ENCODE assay signal across 12 cellular contexts in the genomic region with DNA sequence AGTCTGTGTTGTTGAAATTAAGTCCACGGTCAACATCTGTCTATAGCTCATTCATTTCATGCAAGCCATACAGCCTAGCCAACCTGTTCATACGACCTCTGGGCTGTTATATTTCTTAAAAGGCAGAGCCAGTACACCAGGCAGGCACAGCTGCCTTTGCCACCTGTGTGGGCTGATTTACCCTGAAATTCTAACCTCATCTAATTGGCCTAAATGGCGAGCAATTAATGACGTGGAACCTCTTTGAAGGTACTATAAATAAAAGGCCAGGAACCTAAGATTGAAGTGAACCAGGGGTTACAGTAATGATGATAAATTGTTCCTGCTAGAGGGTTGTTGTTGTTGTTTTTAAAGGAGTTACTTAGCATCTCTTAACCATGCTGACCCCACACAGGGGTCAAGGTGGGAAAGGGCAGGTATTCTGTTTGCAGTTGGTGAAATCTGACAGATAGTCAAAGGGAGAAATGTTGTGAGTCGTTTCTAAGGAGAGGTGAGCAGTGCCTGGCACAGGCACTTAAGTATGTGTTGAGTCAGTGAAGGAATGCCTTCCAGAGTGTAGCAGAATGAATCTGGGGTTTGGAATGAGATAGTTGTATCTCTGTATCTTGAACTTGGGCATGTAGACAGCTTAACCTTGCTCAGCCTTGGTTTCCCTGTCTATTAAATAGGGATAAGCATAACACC.
DNase-seq lines count a peak whose midpoint lies in the region; ATAC-seq, FAIRE-seq and TF ChIP-seq lines count a peak whose summit lies in the region.
"Had no signal": no experiment of that assay in that cellular context is flagged by ENCODE, and none has a peak within 500 bp of the region (broad histone marks: within the 10 kb centered on the region; RNA-seq: fewer than 3 reads in every experiment).

No MANE protein-coding gene starts in this region.

- H3K27me3 ChIP-seq in RWPE2 (ENCODE audit: insufficient read depth, poor library complexity, severe bottlenecking) (no peaks in the 10 kb centered on the region), kidney epithelial cell (ENCODE audit: control insufficient read depth, insufficient read depth, low read length) (peaks cover 2% of the 10 kb centered on the region), small intestine (ENCODE audit: control insufficient read depth in 2 of 2, insufficient read depth in 2 of 2, low read length in 2 of 2) (peaks cover 0 to 1% of the 10 kb centered on the region in 2 donors)

- TF ChIP-seq CTCF in AG10803 (conservative IDR thresholded peaks at IDR 0.05; ENCODE audit: low read length): no peak
- TF ChIP-seq CTCF in RWPE2 (IDR thresholded peaks at IDR 0.05; ENCODE audit: poor library complexity, severe bottlenecking): no peak
- TF ChIP-seq CTCF in kidney epithelial cell (IDR thresholded peaks at IDR 0.05; ENCODE audit: insufficient read depth, low read length, poor library complexity, severe bottlenecking): no peak

- H3K9me3 ChIP-seq in RWPE2 (ENCODE audit: severe bottlenecking): no peaks in the 10 kb centered on the region
- no peaks in the 10 kb centered on the region for H3K9me3 ChIP-seq in small intestine (ENCODE audit: control insufficient read depth, low read depth)

- ATAC-seq in RWPE2 (ENCODE audit: low read depth) (peak; percentile 78), HG03025 (IDR thresholded peaks at IDR 0.05; ENCODE audit: low FRiP score, unreplicated experiment) (no peak)
- ATAC-seq: effector memory CD8-positive, alpha-beta T cell; T-helper 17 cell had no signal

- no peak overlapping the region for H3K4me3 ChIP-seq in AG10803 (ENCODE audit: low read length)
- no peak overlapping the region for H3K4me3 ChIP-seq in RWPE2 (ENCODE audit: severe bottlenecking)
- no peak overlapping the region for H3K4me3 ChIP-seq in kidney epithelial cell (ENCODE audit: low read depth, low read length)
- no peak overlapping the region for H3K4me3 ChIP-seq in small intestine (ENCODE audit: low read depth in 1 of 2, low read length in 2 of 2)

- no peak for FAIRE-seq in small intestine (lab: Jason Lieb, UNC)

- H3K36me3 ChIP-seq in RWPE2 (ENCODE audit: low read depth) (no peaks in the 10 kb centered on the region), kidney epithelial cell (ENCODE audit: control insufficient read depth, insufficient read depth, low read length) (no peaks in the 10 kb centered on the region), small intestine (ENCODE audit: control insufficient read depth in 2 of 2, insufficient read depth in 2 of 2, low read length in 2 of 2) (no peaks in the 10 kb centered on the region)

- H3K27ac ChIP-seq in RWPE2 (ENCODE audit: poor library complexity, severe bottlenecking) (no peak overlapping the region), small intestine (ENCODE audit: low read depth in 1 of 2, low read length in 1 of 2) (no peak overlapping the region)
- H3K27ac ChIP-seq: C4-2B had no signal

- no peaks in the 10 kb centered on the region for H3K4me1 ChIP-seq in RWPE2 (ENCODE audit: insufficient read depth, poor library complexity, severe bottlenecking)
- H3K4me1 ChIP-seq in small intestine (ENCODE audit: control insufficient read depth in 2 of 2, insufficient read depth in 1 of 2, low read depth in 1 of 2, low read length in 1 of 2): no peaks in the 10 kb centered on the region

- DNase-seq in AG10803 (ENCODE audit: low read depth): peak; percentile 78
- peak; percentile 16 for DNase-seq in M059J (ENCODE audit: low read depth)
- DNase-seq in RWPE2 (ENCODE audit: low spot score): no peak
- DNase-seq in kidney epithelial cell (ENCODE audit: low read depth): peak; percentile 7
- no peak for DNase-seq in small intestine
- DNase-seq in cerebellar nuclear complex (lab: John Stamatoyannopoulos, UW): no peak
- no peak for DNase-seq in HK-2 (ENCODE audit: unreplicated experiment)
- DNase-seq: activated CD4-positive, alpha-beta T cell treated with anti-CD3 and anti-CD28 coated beads for 4 hours; effector memory CD8-positive, alpha-beta T cell; T-helper 17 cell had no signal

- 19 to 40% (median 29%) methylated on average over 5 of the region's 5 CpGs for WGBS in small intestine, 3 donors

Comparison
In these comparisons a context has a peak if more than half of its experiments do, and no peak if none do; other contexts are left out.
1. DNase-seq: peak in AG10803 (single experiment), M059J (single experiment) and kidney epithelial cell (single experiment); none in RWPE2 (single experiment), small intestine (single experiment), cerebellar nuclear complex (0 of 2) and HK-2 (single experiment).